In the genomic region with DNA sequence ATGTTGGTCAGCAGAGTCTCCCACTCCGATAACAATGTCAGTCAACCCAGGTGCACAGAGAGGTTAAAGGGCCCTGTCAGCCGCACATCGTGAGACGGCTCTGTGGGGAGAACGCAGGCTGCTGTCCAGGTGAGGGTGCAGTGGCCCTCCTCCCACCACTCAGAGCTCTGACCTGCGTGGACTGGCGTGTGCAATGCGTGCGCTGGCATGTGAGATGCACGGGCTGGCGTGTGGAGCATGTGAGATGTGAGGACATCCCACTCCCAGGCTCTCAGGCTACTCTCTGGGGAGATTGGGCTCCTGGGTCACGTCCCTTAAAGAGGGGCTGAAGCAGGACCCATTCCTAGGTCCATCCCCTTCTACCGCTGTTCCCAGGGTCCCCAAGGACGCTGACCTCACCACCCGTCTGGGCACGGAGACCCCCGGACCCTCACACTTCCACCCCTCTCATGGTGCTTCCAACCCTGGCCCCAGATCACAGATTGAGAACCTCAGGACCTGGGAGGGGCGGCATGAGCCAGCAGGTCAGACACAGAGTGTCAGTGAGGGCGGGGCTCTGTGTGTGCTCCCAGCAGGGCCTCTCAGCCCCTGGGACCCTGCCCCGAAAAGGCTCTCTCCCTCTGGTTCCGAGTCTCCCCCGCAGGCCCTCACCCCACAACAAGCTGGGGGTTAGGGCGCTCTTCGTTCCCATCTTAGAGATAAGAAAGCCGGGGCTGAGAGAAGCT, we compare ENCODE assay signal across 31 cellular contexts. TPM values are rescaled to one million over a fixed set of nuclear protein-coding genes. Genes with fewer than 3 reads are reported as not detected.
DNase-seq lines count a peak whose midpoint lies in the region; ATAC-seq and TF ChIP-seq lines count a peak whose summit lies in the region.
"Had no signal": no experiment of that assay in that cellular context is flagged by ENCODE, and none has a peak within 500 bp of the region (broad histone marks: within the 10 kb centered on the region; RNA-seq: fewer than 3 reads in every experiment).

No MANE protein-coding gene starts in this region.

- no peaks in the 10 kb centered on the region for H3K36me3 ChIP-seq in hepatocyte (replicated peaks; ENCODE audit: insufficient read depth, low read depth)
- H3K36me3 ChIP-seq in neural progenitor cell = no peaks in the 10 kb centered on the region
- H3K36me3 ChIP-seq in body of pancreas (replicated peaks in 1 of 2; ENCODE audit: insufficient read depth in 1 of 2, low read depth in 2 of 2) = no peaks in the 10 kb centered on the region
- H3K36me3 ChIP-seq: esophagus muscularis mucosa, pancreas, suprapubic skin had no signal

- 80% methylated on average over 25 of the region's 25 CpGs for WGBS in right cardiac atrium
- WGBS in hepatocyte (ENCODE audit: low lambda C conversion rate, missing lambda C conversion rate) = 84% methylated on average over 25 of the region's 25 CpGs
- 79 to 90% methylated on average over 20 to 25 of the region's 25 CpGs for WGBS in body of pancreas, 2 donors

- no peaks in the 10 kb centered on the region for H3K79me2 ChIP-seq in hepatocyte
- no peaks in the 10 kb centered on the region for H3K79me2 ChIP-seq in neural progenitor cell (ENCODE audit: low read depth)

- peaks cover 54% of the 10 kb centered on the region for H3K4me1 Mint-ChIP-seq in neural progenitor cell
- H3K4me1 Mint-ChIP-seq: activated T-helper 17 cell treated with anti-CD3 and anti-CD28 coated beads, Interleukin-2, amount 50 U/mL, for 72 hours; CD4-positive, alpha-beta memory T cell; naive thymus-derived CD8-positive, alpha-beta T cell; stimulated activated memory B cell treated with anti-CD40 and anti-IgM and Interleukin-4, amounts not matched to agents 10 μg/mL and 1 μg/mL and 100 μg/mL, for 72 hours; T-cell had no signal

- peaks cover 15% of the 10 kb centered on the region for H3K27me3 Mint-ChIP-seq in neural progenitor cell (ENCODE audit: insufficient read depth, low read depth)
- H3K27me3 Mint-ChIP-seq: activated CD8-positive, alpha-beta T cell treated with anti-CD3 and anti-CD28 coated beads for 36 hours; activated T-helper 17 cell treated with anti-CD3 and anti-CD28 coated beads, Interleukin-2, amount 50 U/mL, for 72 hours; CD4-positive, alpha-beta memory T cell; T-cell had no signal

- TF ChIP-seq CTCF in hepatocyte (IDR thresholded peaks at IDR 0.05; ENCODE audit: poor library complexity) (no peak), neural progenitor cell (IDR thresholded peaks at IDR 0.05) (no peak), body of pancreas (IDR thresholded peaks at IDR 0.05) (no peak)

- H3K4me2 ChIP-seq in hepatocyte = peak overlapping the region; percentile 61
- peak overlapping the region; percentile 57 for H3K4me2 ChIP-seq in neural progenitor cell

- H3K27ac ChIP-seq in right cardiac atrium (ENCODE audit: low read length) (no peak overlapping the region), hepatocyte (peak overlapping the region; percentile 72), neural progenitor cell (peak overlapping the region; percentile 59), body of pancreas (no peak overlapping the region)
- H3K27ac ChIP-seq: pancreas, suprapubic skin had no signal

- H3K4me3 ChIP-seq in right cardiac atrium (ENCODE audit: low read length) (no peak overlapping the region), hepatocyte (no peak overlapping the region), neural progenitor cell (no peak overlapping the region), body of pancreas (no peak overlapping the region)
- H3K4me3 ChIP-seq: coronary artery, esophagus muscularis mucosa, pancreas, suprapubic skin had no signal

- H3K9me2 ChIP-seq in hepatocyte (replicated peaks; ENCODE audit: insufficient read depth) = no peaks in the 10 kb centered on the region

- ATAC-seq in right cardiac atrium (no peak), GM21367 (IDR thresholded peaks at IDR 0.05; ENCODE audit: unreplicated experiment) (no peak), body of pancreas (no peak), GM19035 (IDR thresholded peaks at IDR 0.05; ENCODE audit: unreplicated experiment) (no peak)
- ATAC-seq: activated CD4-positive, CD25-positive, alpha-beta regulatory T cell treated with anti-CD3 and anti-CD28 coated beads, Interleukin-2, amount 50 U/mL, for 24 hours; activated CD8-positive, alpha-beta T cell treated with anti-CD3 and anti-CD28 coated beads for 36 hours; activated T-helper 17 cell treated with anti-CD3 and anti-CD28 coated beads, Interleukin-2, amount 50 U/mL, for 72 hours; HCT116; naive thymus-derived CD8-positive, alpha-beta T cell; stimulated activated memory B cell treated with anti-CD40 and anti-IgM and Interleukin-4, amounts not matched to agents 10 μg/mL and 1 μg/mL and 100 μg/mL, for 72 hours; T-cell had no signal

- H3K9me3 Mint-ChIP-seq in neural progenitor cell = peaks cover under 1% of the 10 kb centered on the region
- H3K9me3 Mint-ChIP-seq: activated CD8-positive, alpha-beta T cell treated with anti-CD3 and anti-CD28 coated beads for 36 hours had no signal

- H2AFZ ChIP-seq in hepatocyte (no peak overlapping the region), neural progenitor cell (replicated peaks) (peak overlapping the region; percentile 67)

- H3K27ac Mint-ChIP-seq in neural progenitor cell = peak overlapping the region; percentile 81
- H3K27ac Mint-ChIP-seq: activated CD8-positive, alpha-beta T cell treated with anti-CD3 and anti-CD28 coated beads for 36 hours; activated T-helper 17 cell treated with anti-CD3 and anti-CD28 coated beads, Interleukin-2, amount 50 U/mL, for 72 hours; CD4-positive, alpha-beta memory T cell; naive thymus-derived CD8-positive, alpha-beta T cell; stimulated activated memory B cell treated with anti-CD40 and anti-IgM and Interleukin-4, amounts not matched to agents 10 μg/mL and 1 μg/mL and 100 μg/mL, for 72 hours; T-cell had no signal

- intact Hi-C loops in right cardiac atrium (cut with DNase I) = no loop called here
- intact Hi-C loops in cardiac septum (cut with DNase I) = no loop called here
- intact Hi-C loops in body of pancreas (cut with DNase I) = no loop called here

- H4K20me1 ChIP-seq in hepatocyte (ENCODE audit: insufficient read depth, poor library complexity, severe bottlenecking) (no peaks in the 10 kb centered on the region), neural progenitor cell (ENCODE audit: low read depth) (no peaks in the 10 kb centered on the region)

- H3K27me3 ChIP-seq in right cardiac atrium (ENCODE audit: control insufficient read depth, insufficient read depth) = no peaks in the 10 kb centered on the region
- H3K27me3 ChIP-seq in hepatocyte = no peaks in the 10 kb centered on the region
- H3K27me3 ChIP-seq in neural progenitor cell = no peaks in the 10 kb centered on the region
- H3K27me3 ChIP-seq in body of pancreas = no peaks in the 10 kb centered on the region
- H3K27me3 ChIP-seq: esophagus muscularis mucosa, pancreas, suprapubic skin had no signal

- no peaks in the 10 kb centered on the region for H3K36me3 Mint-ChIP-seq in neural progenitor cell
- H3K36me3 Mint-ChIP-seq: CD4-positive, alpha-beta memory T cell; naive thymus-derived CD8-positive, alpha-beta T cell; stimulated activated memory B cell treated with anti-CD40 and anti-IgM and Interleukin-4, amounts not matched to agents 10 μg/mL and 1 μg/mL and 100 μg/mL, for 72 hours; T-cell had no signal

- H3K9me3 ChIP-seq in right cardiac atrium (ENCODE audit: control insufficient read depth, low read length) = no peaks in the 10 kb centered on the region
- H3K9me3 ChIP-seq in hepatocyte (ENCODE audit: low read depth) = no peaks in the 10 kb centered on the region
- no peaks in the 10 kb centered on the region for H3K9me3 ChIP-seq in neural progenitor cell (ENCODE audit: low read depth)
- H3K9me3 ChIP-seq in body of pancreas = no peaks in the 10 kb centered on the region
- H3K9me3 ChIP-seq: esophagus muscularis mucosa, pancreas, suprapubic skin had no signal

- in situ Hi-C loops in G401 (cut with HindIII; ENCODE audit: low sequenced_read_pairs) = no loop called here

- H3F3A ChIP-seq in neural progenitor cell (ENCODE audit: low read depth) = peaks cover 5% of the 10 kb centered on the region

- H3K4me3 Mint-ChIP-seq in neural progenitor cell = no peak overlapping the region
- H3K4me3 Mint-ChIP-seq: activated CD8-positive, alpha-beta T cell treated with anti-CD3 and anti-CD28 coated beads for 36 hours; activated T-helper 17 cell treated with anti-CD3 and anti-CD28 coated beads, Interleukin-2, amount 50 U/mL, for 72 hours; CD4-positive, alpha-beta memory T cell; naive thymus-derived CD8-positive, alpha-beta T cell; stimulated activated memory B cell treated with anti-CD40 and anti-IgM and Interleukin-4, amounts not matched to agents 10 μg/mL and 1 μg/mL and 100 μg/mL, for 72 hours; T-cell had no signal

- no peak for TF ChIP-seq POLR2A in body of pancreas (IDR thresholded peaks at IDR 0.05)

- no peak overlapping the region for H3K9ac ChIP-seq in neural progenitor cell

- DNase-seq in right cardiac atrium (peak in 2 of 3 donors; percentile 31 to 46), cardiac septum (ENCODE audit: low spot score) (no peak), hepatocyte (ENCODE audit: low spot score) (no peak), neural progenitor cell (ENCODE audit: low spot score) (no peak), body of pancreas (no peak), G401 (ENCODE audit: low spot score) (no peak)
- DNase-seq: activated CD8-positive, alpha-beta T cell treated with anti-CD3 and anti-CD28 coated beads for 36 hours; activated naive CD4-positive, alpha-beta T cell treated with anti-CD3 and anti-CD28 coated beads, Interleukin-2, amount 50 U/mL, for 16 hours; hippocampal formation; naive thymus-derived CD8-positive, alpha-beta T cell; NCI-H1436; NCI-H2081 treated with DMSO at 0.1 percent for 48 hours; NCI-H748 treated with DMSO at 0.1 percent for 48 hours; stimulated activated CD4-positive, alpha-beta T cell treated with anti-CD3 and anti-CD28 coated beads, Interleukin-4, amount 100 ng/mL, for 4 hours; T-cell had no signal

- H3K4me1 ChIP-seq in right cardiac atrium (ENCODE audit: control insufficient read depth, insufficient read depth, low read length) (no peaks in the 10 kb centered on the region), hepatocyte (ENCODE audit: insufficient read depth) (peaks cover 20% of the 10 kb centered on the region), neural progenitor cell (peaks cover 42% of the 10 kb centered on the region), body of pancreas (no peaks in the 10 kb centered on the region)
- H3K4me1 ChIP-seq: pancreas, suprapubic skin had no signal

RNA-seq across cellular contexts. Expression of gene FRMD1, which starts 8.6 kb away (rescaled TPM):
- total RNA-seq in right cardiac atrium (under 1 TPM in 1 of 4 donors, not detected in 3; 0.31 TPM), cardiac septum (not detected), hepatocyte (0.07 TPM in 1 of 2 replicates, not detected in the other), neural progenitor cell (ENCODE audit: low replicate concordance) (0.09 TPM in 1 of 2 replicates, not detected in the other), body of pancreas (not detected)
- polyA plus RNA-seq in right cardiac atrium (0.07 TPM), hepatocyte (0.46 TPM in 1 of 2 replicates, not detected in the other)
- total RNA-seq in G401 (2014; rRNA removed; shearing (Covaris generic)) = not detected in 2 replicates
- total RNA-seq: A172; activated CD8-positive, alpha-beta T cell treated with anti-CD3 and anti-CD28 coated beads for 36 hours; activated T-helper 17 cell treated with anti-CD3 and anti-CD28 coated beads, Interleukin-2, amount 50 U/mL, for 72 hours; bronchial epithelial cell; CD4-positive, alpha-beta memory T cell; HT1080; naive thymus-derived CD8-positive, alpha-beta T cell; pancreas; RPMI7951; SK-MEL-5; T-cell had no signal
- polyA plus RNA-seq: CD4-positive, alpha-beta memory T cell; naive thymus-derived CD8-positive, alpha-beta T cell had no signal

Comparison
In these comparisons a context has a peak if more than half of its experiments do, and no peak if none do; other contexts are left out.
1. DNase-seq: peak in right cardiac atrium (2 of 3); none in cardiac septum (single experiment), hepatocyte (single experiment), neural progenitor cell (single experiment), body of pancreas (0 of 4) and G401 (single experiment).
2. H3K27ac ChIP-seq: peak in hepatocyte (single experiment) and neural progenitor cell (single experiment); none in right cardiac atrium (single experiment) and body of pancreas (0 of 4).